22 cellular contexts compared by ENCODE assay signal in the genomic region with DNA sequence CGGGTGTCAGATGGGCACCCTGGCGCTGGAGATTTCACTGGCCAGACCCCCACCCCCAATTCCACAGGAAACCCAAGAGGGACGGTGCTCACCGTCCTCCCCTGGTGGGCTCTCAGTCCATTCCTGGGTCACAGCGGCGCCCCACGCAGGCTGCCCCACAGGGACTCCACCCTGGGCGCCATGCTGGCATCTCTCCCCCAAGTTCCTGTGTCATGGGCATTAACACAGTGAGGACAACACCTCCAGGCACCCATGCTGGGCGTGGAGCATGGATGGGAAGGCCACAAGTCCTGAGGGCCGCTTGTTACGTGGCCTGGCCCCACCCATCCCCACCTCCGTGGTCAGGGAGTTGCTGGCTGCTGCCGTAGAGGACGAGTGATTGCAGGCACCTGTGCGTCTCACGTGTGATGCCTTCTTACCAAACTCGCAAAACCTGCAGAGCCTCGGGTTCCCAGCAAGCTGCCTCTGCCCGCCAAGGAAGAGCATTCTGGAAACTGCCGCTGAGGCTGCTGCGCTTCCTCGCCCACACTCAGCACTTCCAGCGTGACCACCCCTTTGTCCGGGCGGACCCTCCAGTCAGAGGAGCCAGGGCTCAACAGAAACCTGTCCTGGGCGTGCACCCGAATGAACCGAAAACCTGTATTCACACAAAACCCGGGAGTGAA.
DNase-seq lines count a peak whose midpoint lies in the region; ATAC-seq and TF ChIP-seq lines count a peak whose summit lies in the region.
"Had no signal": no experiment of that assay in that cellular context is flagged by ENCODE, and none has a peak within 500 bp of the region (broad histone marks: within the 10 kb centered on the region; RNA-seq: fewer than 3 reads in every experiment).

No MANE protein-coding gene starts in this region.

- peak overlapping the region; percentile 48 for H3K18ac ChIP-seq in neuronal stem cell (ENCODE audit: low read length)

- H3K9me3 ChIP-seq in neuronal stem cell (replicated peaks in 1 of 2; ENCODE audit: control insufficient read depth in 2 of 2, insufficient read depth in 1 of 2, low read depth in 1 of 2, low read length in 2 of 2) (peaks cover 0 to 3% of the 10 kb centered on the region in 2 donors), vagina (no peaks in the 10 kb centered on the region)
- H3K9me3 ChIP-seq: A549 had no signal

- H2BK120ac ChIP-seq in neuronal stem cell (ENCODE audit: low read depth, low read length): peak overlapping the region; percentile 72

- H2BK5ac ChIP-seq in neuronal stem cell (ENCODE audit: low read length): peak overlapping the region; percentile 75

- no peak overlapping the region for H4K8ac ChIP-seq in neuronal stem cell (ENCODE audit: low read depth, low read length)

- H3K4me3 Mint-ChIP-seq in T-cell: no peak overlapping the region
- H3K4me3 Mint-ChIP-seq: activated B cell treated with CpG ODN at 0.5 μM for 24 hours; activated CD4-positive, alpha-beta memory T cell treated with anti-CD3 and anti-CD28 coated beads for 36 hours; CD4-positive, CD25-positive, alpha-beta regulatory T cell; HFFc6; memory B cell; natural killer cell; T-helper 2 cell treated with Interferon-gamma antibody and Interleukin-4, amounts not matched to agents 5 μg/mL and 100 μg/mL, for 36 hours had no signal

- H3K4me1 Mint-ChIP-seq in T-cell: no peaks in the 10 kb centered on the region
- H3K4me1 Mint-ChIP-seq: CD4-positive, CD25-positive, alpha-beta regulatory T cell had no signal

- H3K36me3 ChIP-seq in neuronal stem cell (replicated peaks in 1 of 2; ENCODE audit: control insufficient read depth in 2 of 2, insufficient read depth in 2 of 2, low read length in 2 of 2): no peaks in the 10 kb centered on the region
- H3K36me3 ChIP-seq in vagina: no peaks in the 10 kb centered on the region

- H3K27me3 ChIP-seq in neuronal stem cell (ENCODE audit: control insufficient read depth in 3 of 3, insufficient read depth in 3 of 3, low read depth in 1 of 3, low read length in 3 of 3) (peaks cover 0 to 37% (median 0%) of the 10 kb centered on the region in 3 experiments), vagina (no peaks in the 10 kb centered on the region)

- no peak overlapping the region for H3K14ac ChIP-seq in neuronal stem cell (ENCODE audit: low read length)

- peak overlapping the region; percentile 94 for H2BK15ac ChIP-seq in neuronal stem cell (ENCODE audit: low read length)

- H3K79me1 ChIP-seq in neuronal stem cell (ENCODE audit: low read depth, low read length): no peaks in the 10 kb centered on the region

- peak overlapping the region; percentile 16 for H2BK12ac ChIP-seq in neuronal stem cell (ENCODE audit: low read length)

- peak overlapping the region; percentile 18 for H3K4me2 ChIP-seq in neuronal stem cell (ENCODE audit: insufficient read depth, low read length, poor library complexity, severe bottlenecking)
- H3K4me2 ChIP-seq: A549 had no signal

- peak overlapping the region; percentile 70 for H2AK5ac ChIP-seq in neuronal stem cell (ENCODE audit: low read depth, low read length)

- TF ChIP-seq CTCF in vagina (IDR thresholded peaks at IDR 0.05): no peak

- H4K91ac ChIP-seq in neuronal stem cell (ENCODE audit: low read depth, low read length, poor library complexity): peak overlapping the region; percentile 72

- H3K4ac ChIP-seq in neuronal stem cell (ENCODE audit: low read length): no peak overlapping the region

- H3K4me3 ChIP-seq in neuronal stem cell (ENCODE audit: low read length in 2 of 2) (no peak overlapping the region), vagina (peak overlapping the region in 1 of 2 donors; percentile 14)
- H3K4me3 ChIP-seq: A549, dorsolateral prefrontal cortex had no signal

- H3K9me3 Mint-ChIP-seq in T-cell: peaks cover 0 to 2% (median 0%) of the 10 kb centered on the region in 3 donors
- H3K9me3 Mint-ChIP-seq: activated CD4-positive, alpha-beta memory T cell treated with anti-CD3 and anti-CD28 coated beads for 36 hours; CD4-positive, CD25-positive, alpha-beta regulatory T cell; HFFc6; memory B cell; natural killer cell; T-helper 2 cell treated with Interferon-gamma antibody and Interleukin-4, amounts not matched to agents 5 μg/mL and 100 μg/mL, for 36 hours had no signal

- ATAC-seq in Right ventricle myocardium inferior: no peak
- peak; percentile 84 for ATAC-seq in esophagus mucosa
- ATAC-seq in T-cell (replicated peaks in 1 of 4): no peak
- ATAC-seq: natural killer cell had no signal

- DNase-seq in Right ventricle myocardium inferior (ENCODE audit: missing footprints): peak; percentile 56
- DNase-seq in cardiac septum (ENCODE audit: low spot score): no peak
- no peak for DNase-seq in neuronal stem cell (ENCODE audit: low spot score)
- DNase-seq in vagina (ENCODE audit: extremely low spot score in 2 of 2): no peak
- DNase-seq in stimulated activated CD8-positive, alpha-beta memory T cell treated with anti-CD3 and anti-CD28 coated beads, Interleukin-4, amount 100 ng/mL, for 48 hours: no peak
- DNase-seq in mesenteric fat pad (ENCODE audit: low spot score): no peak
- DNase-seq in T-cell: no peak
- DNase-seq: activated B cell treated with CpG ODN at 0.5 μM for 24 hours; activated CD4-positive, alpha-beta memory T cell treated with anti-CD3 and anti-CD28 coated beads for 36 hours; activated gamma-delta T cell treated with Interleukin-2 at 50 U/mL for 16 hours; CD4-positive, CD25-positive, alpha-beta regulatory T cell; foreskin keratinocyte; natural killer cell; NCI-H1694; small intestine; stimulated activated CD4-positive, alpha-beta T cell treated with anti-CD3 and anti-CD28 coated beads, Interleukin-4, amount 100 ng/mL, for 24 hours had no signal

- no peaks in the 10 kb centered on the region for H3K36me3 Mint-ChIP-seq in T-cell
- H3K36me3 Mint-ChIP-seq: activated CD4-positive, alpha-beta memory T cell treated with anti-CD3 and anti-CD28 coated beads for 36 hours; CD4-positive, CD25-positive, alpha-beta regulatory T cell; memory B cell; natural killer cell had no signal

- POLR2A ChIA-PET in T-cell (lab: Charles Lee): no interaction called here

- no peak overlapping the region for H3K27ac Mint-ChIP-seq in T-cell
- H3K27ac Mint-ChIP-seq: activated B cell treated with CpG ODN at 0.5 μM for 24 hours; activated CD4-positive, alpha-beta memory T cell treated with anti-CD3 and anti-CD28 coated beads for 36 hours; CD4-positive, CD25-positive, alpha-beta regulatory T cell; HFFc6; memory B cell; natural killer cell; T-helper 2 cell treated with Interferon-gamma antibody and Interleukin-4, amounts not matched to agents 5 μg/mL and 100 μg/mL, for 36 hours had no signal

- H3K27me3 Mint-ChIP-seq in T-cell: peaks cover 0 to 5% of the 10 kb centered on the region in 2 donors
- H3K27me3 Mint-ChIP-seq: CD4-positive, CD25-positive, alpha-beta regulatory T cell had no signal

- no peak for TF ChIP-seq POLR2A in vagina (IDR thresholded peaks at IDR 0.05)

- CTCF ChIA-PET in T-cell (lab: Charles Lee): no interaction called here

- H3K4me1 ChIP-seq in neuronal stem cell (ENCODE audit: control insufficient read depth in 2 of 2, insufficient read depth in 1 of 2, low read depth in 1 of 2, low read length in 2 of 2) (peaks cover 12 to 14% of the 10 kb centered on the region in 2 donors), vagina (peaks cover 20% of the 10 kb centered on the region)

- intact Hi-C loops in Right ventricle myocardium inferior (cut with DNase I) (no loop called here), cardiac septum (cut with DNase I) (no loop called here), vagina (cut with DNase I) (no loop called here)

- H3K27ac ChIP-seq in neuronal stem cell (replicated peaks; ENCODE audit: low read length): no peak overlapping the region
- peak overlapping the region; percentile 27 for H3K27ac ChIP-seq in vagina
- H3K27ac ChIP-seq: dorsolateral prefrontal cortex, foreskin keratinocyte had no signal

- no peak overlapping the region for H3K9ac ChIP-seq in neuronal stem cell (ENCODE audit: low read depth, low read length, poor library complexity)

- no CpG with 5 or more reads among the region's 29 CpGs for WGBS in neuronal stem cell (ENCODE audit: extremely low coverage in 2 of 2, insufficient read length in 2 of 2, insufficient replicate concordance in 1 of 2), 2 donors

- no peak overlapping the region for H2AFZ ChIP-seq in neuronal stem cell (ENCODE audit: low read length)

- H3K23ac ChIP-seq in neuronal stem cell (ENCODE audit: low read depth, low read length, poor library complexity): peak overlapping the region; percentile 55
